ENCODE assay signal across 22 cellular contexts in genomic region chr10:43980313-43980712, GRCh38.
DNase-seq lines count a peak whose midpoint lies in the region; ATAC-seq, FAIRE-seq and TF ChIP-seq lines count a peak whose summit lies in the region.
"Had no signal": no experiment of that assay in that cellular context is flagged by ENCODE, and none has a peak within 500 bp of the region (broad histone marks: within the 10 kb centered on the region; RNA-seq: fewer than 3 reads in every experiment).

No MANE protein-coding gene starts in this region.

- TF ChIP-seq CTCF in GM23338 (conservative IDR thresholded peaks at IDR 0.05; ENCODE audit: low read depth in 2 of 2) (no peak), H1 (IDR thresholded peaks at IDR 0.05; ENCODE audit: control extremely low read depth in 1 of 3, insufficient read depth in 1 of 3, low read depth in 1 of 3, low read length in 3 of 3) (no peak), neutrophil (IDR thresholded peaks at IDR 0.05) (no peak), endodermal cell (conservative IDR thresholded peaks at IDR 0.05) (no peak)

- H3K27ac ChIP-seq in GM23338 (ENCODE audit: low read depth) = no peak overlapping the region
- H3K27ac ChIP-seq in H1 (ENCODE audit: low read depth, low read length) = no peak overlapping the region
- H3K27ac ChIP-seq in neutrophil = peak overlapping the region; percentile 93
- no peak overlapping the region for H3K27ac ChIP-seq in endodermal cell (ENCODE audit: low read depth, low read length)
- H3K27ac ChIP-seq: prostate gland, skin epidermis, thoracic aorta had no signal

- H3K23me2 ChIP-seq in H1 (ENCODE audit: low read depth, low read length) = no peaks in the 10 kb centered on the region

- H3K18ac ChIP-seq in H1 (ENCODE audit: extremely low read depth, low read length) = no peak overlapping the region

- no peak overlapping the region for H3K4ac ChIP-seq in H1 (replicated peaks; ENCODE audit: insufficient read length, low read depth, low read length)

- no peaks in the 10 kb centered on the region for H3K79me2 ChIP-seq in GM23338 (replicated peaks; ENCODE audit: insufficient read depth)
- no peaks in the 10 kb centered on the region for H3K79me2 ChIP-seq in H1 (ENCODE audit: control insufficient read depth in 1 of 2, insufficient read depth in 2 of 2, low read length in 2 of 2)

- H4K20me1 ChIP-seq in GM23338 (replicated peaks; ENCODE audit: insufficient read depth) = no peaks in the 10 kb centered on the region
- no peaks in the 10 kb centered on the region for H4K20me1 ChIP-seq in H1 (replicated peaks in 1 of 2; ENCODE audit: control insufficient read depth in 1 of 2, insufficient read depth in 2 of 2, low read length in 2 of 2)

- no peak overlapping the region for H2BK5ac ChIP-seq in H1 (ENCODE audit: low read depth, low read length)

- no peak overlapping the region for H3K23ac ChIP-seq in H1 (ENCODE audit: insufficient read length)

- no peak overlapping the region for H3K14ac ChIP-seq in H1 (ENCODE audit: insufficient read length)

- no peak for DNase-seq in activated CD4-positive, alpha-beta T cell treated with anti-CD3 and anti-CD28 coated beads, Interleukin-2, amount 10 ng/mL, durations not matched to agents 7 days and 5 days
- DNase-seq in activated CD4-positive, alpha-beta T cell treated with anti-CD3 and anti-CD28 coated beads, Interleukin-2, amount 50 U/mL, for 4 hours = no peak
- DNase-seq in GM23338 (ENCODE audit: low spot score) = no peak
- DNase-seq in H1 (ENCODE audit: low read depth in 1 of 2, low spot score in 2 of 2) = no peak
- DNase-seq in endodermal cell = no peak
- no peak for DNase-seq in frontal cortex (ENCODE audit: low spot score in 2 of 2)
- DNase-seq in COLO829 (ENCODE audit: low spot score) = no peak
- DNase-seq: activated CD4-positive, alpha-beta T cell treated with anti-CD3 and anti-CD28 coated beads for 36 hours; AML-193; COR-L47; effector CD4-positive, alpha-beta T cell; foreskin melanocyte; kidney glomerular epithelial cell; NCI-H187; NCI-H69; stimulated activated CD4-positive, alpha-beta T cell treated with anti-CD3 and anti-CD28 coated beads, Interleukin-1b, Interleukin-23, amount 100 ng/mL, for 48 hours; stimulated activated naive B cell treated with anti-CD40 and anti-IgM and Interleukin-4, amounts not matched to agents 10 μg/mL and 1 μg/mL and 100 μg/mL, for 72 hours had no signal

- H3K79me1 ChIP-seq in H1 (ENCODE audit: low read depth, low read length) = no peaks in the 10 kb centered on the region

- H3K9me3 ChIP-seq in H1 (ENCODE audit: insufficient read depth in 2 of 2, low read depth in 1 of 2, low read length in 1 of 2) (no peaks in the 10 kb centered on the region), neutrophil (no peaks in the 10 kb centered on the region), endodermal cell (ENCODE audit: control insufficient read depth, low read length) (no peaks in the 10 kb centered on the region)
- H3K9me3 ChIP-seq: prostate gland, thoracic aorta had no signal

- H3K36me3 Mint-ChIP-seq in activated CD4-positive, alpha-beta T cell treated with anti-CD3 and anti-CD28 coated beads, Interleukin-2, amount 10 ng/mL, durations not matched to agents 7 days and 5 days (ENCODE audit: low read depth) = no peaks in the 10 kb centered on the region
- no peaks in the 10 kb centered on the region for H3K36me3 Mint-ChIP-seq in GM23338 (ENCODE audit: low read depth)
- no peaks in the 10 kb centered on the region for H3K36me3 Mint-ChIP-seq in endodermal cell (ENCODE audit: low read depth)
- H3K36me3 Mint-ChIP-seq: stimulated activated naive B cell treated with anti-CD40 and anti-IgM and Interleukin-4, amounts not matched to agents 10 μg/mL and 1 μg/mL and 100 μg/mL, for 72 hours had no signal

- H3K4me3 Mint-ChIP-seq in activated CD4-positive, alpha-beta T cell treated with anti-CD3 and anti-CD28 coated beads, Interleukin-2, amount 10 ng/mL, durations not matched to agents 7 days and 5 days = no peak overlapping the region
- H3K4me3 Mint-ChIP-seq in GM23338 (no peak overlapping the region), endodermal cell (no peak overlapping the region)
- H3K4me3 Mint-ChIP-seq: activated CD4-positive, alpha-beta T cell treated with anti-CD3 and anti-CD28 coated beads for 36 hours; nephron; stimulated activated naive B cell treated with anti-CD40 and anti-IgM and Interleukin-4, amounts not matched to agents 10 μg/mL and 1 μg/mL and 100 μg/mL, for 72 hours had no signal

- H3K27me3 ChIP-seq in GM23338 (ENCODE audit: insufficient read depth) (no peaks in the 10 kb centered on the region), H1 (replicated peaks in 1 of 4; ENCODE audit: control insufficient read depth in 3 of 4, extremely low read depth in 1 of 4, insufficient read depth in 3 of 4, low read length in 3 of 4) (no peaks in the 10 kb centered on the region), neutrophil (no peaks in the 10 kb centered on the region), endodermal cell (ENCODE audit: control insufficient read depth, insufficient read depth, low read length, poor library complexity, severe bottlenecking) (no peaks in the 10 kb centered on the region)

- H2BK12ac ChIP-seq in H1 (ENCODE audit: low read depth, low read length) = no peak overlapping the region

- 88% methylated on average over 8 of the region's 8 CpGs; no CpG with 5 or more reads in 1 of the 2 experiments for WGBS in H1 (ENCODE audit: extremely low coverage in 1 of 2, insufficient coverage in 1 of 2, insufficient read length in 1 of 2, insufficient replicate concordance in 2 of 2, low coverage in 1 of 2, low lambda C conversion rate in 2 of 2, missing lambda C conversion rate in 1 of 2), 2 experiments
- 93 to 100% methylated on average over 4 to 8 of the region's 8 CpGs for WGBS in endodermal cell (ENCODE audit: insufficient coverage in 1 of 2, insufficient read length in 1 of 2), 2 experiments

- TF ChIP-seq POLR2A in H1 (IDR thresholded peaks at IDR 0.05; ENCODE audit: control extremely low read depth in 1 of 2, low read depth in 2 of 2, low read length in 2 of 2) = no peak

- H3K4me1 ChIP-seq in GM23338 (ENCODE audit: insufficient read depth) (no peaks in the 10 kb centered on the region), H1 (replicated peaks in 1 of 4; ENCODE audit: control insufficient read depth in 3 of 4, insufficient read depth in 4 of 4, low read length in 3 of 4) (no peaks in the 10 kb centered on the region), neutrophil (ENCODE audit: control insufficient read depth in 1 of 2, insufficient read depth in 1 of 2, low read depth in 1 of 2, low read length in 1 of 2) (peaks cover 63% of the 10 kb centered on the region in 2 experiments), endodermal cell (ENCODE audit: control insufficient read depth, insufficient read depth, low read length) (no peaks in the 10 kb centered on the region)
- H3K4me1 ChIP-seq: prostate gland had no signal

- no peak overlapping the region for H2BK20ac ChIP-seq in H1 (ENCODE audit: low read length)

- peaks cover 11% of the 10 kb centered on the region for H3K9me2 ChIP-seq in GM23338 (ENCODE audit: insufficient read depth)

- no peak overlapping the region for H4K5ac ChIP-seq in H1 (ENCODE audit: insufficient read length, low read depth, low read length)

- H2AK5ac ChIP-seq in H1 (ENCODE audit: low read depth, low read length) = no peak overlapping the region

- H3K4me2 ChIP-seq in GM23338 = no peak overlapping the region
- H3K4me2 ChIP-seq in H1 (ENCODE audit: insufficient read depth in 1 of 2, low read depth in 2 of 2, low read length in 2 of 2) = no peak overlapping the region

- no peak for TF ChIP-seq RAD21 in H1 (IDR thresholded peaks at IDR 0.05 in 1 of 2, conservative IDR thresholded peaks at IDR 0.05 in 1 of 2; ENCODE audit: low read depth in 2 of 2, low read length in 2 of 2)

- H3K9ac ChIP-seq in H1 (replicated peaks in 1 of 4; ENCODE audit: extremely low read depth in 1 of 4, low read depth in 3 of 4, low read length in 3 of 4) = no peak overlapping the region
- H3K9ac ChIP-seq in endodermal cell (ENCODE audit: extremely low read depth, low read length, poor library complexity, severe bottlenecking) = no peak overlapping the region

- no peak overlapping the region for H2BK15ac ChIP-seq in H1 (ENCODE audit: low read length)

- FAIRE-seq in H1 (lab: Jason Lieb, UNC) (no peak), frontal cortex (lab: Jason Lieb, UNC) (no peak)

- H3K9me3 Mint-ChIP-seq in activated CD4-positive, alpha-beta T cell treated with anti-CD3 and anti-CD28 coated beads, Interleukin-2, amount 10 ng/mL, durations not matched to agents 7 days and 5 days = peaks cover 7% of the 10 kb centered on the region
- H3K9me3 Mint-ChIP-seq in GM23338 = no peaks in the 10 kb centered on the region; the same call in 1 of the 3 replicates
- no peaks in the 10 kb centered on the region for H3K9me3 Mint-ChIP-seq in endodermal cell
- H3K9me3 Mint-ChIP-seq: nephron had no signal

- H2BK120ac ChIP-seq in H1 (replicated peaks; ENCODE audit: low read depth, low read length) = no peak overlapping the region

- peaks cover 2% of the 10 kb centered on the region for H3K27me3 Mint-ChIP-seq in activated CD4-positive, alpha-beta T cell treated with anti-CD3 and anti-CD28 coated beads, Interleukin-2, amount 10 ng/mL, durations not matched to agents 7 days and 5 days
- H3K27me3 Mint-ChIP-seq in GM23338 (ENCODE audit: insufficient read depth, low read depth, poor library complexity) = no peaks in the 10 kb centered on the region
- H3K27me3 Mint-ChIP-seq in endodermal cell (ENCODE audit: insufficient read depth) = no peaks in the 10 kb centered on the region
- H3K27me3 Mint-ChIP-seq: activated CD4-positive, alpha-beta T cell treated with anti-CD3 and anti-CD28 coated beads for 36 hours; stimulated activated naive B cell treated with anti-CD40 and anti-IgM and Interleukin-4, amounts not matched to agents 10 μg/mL and 1 μg/mL and 100 μg/mL, for 72 hours had no signal

- POLR2A ChIA-PET in activated CD4-positive, alpha-beta T cell treated with anti-CD3 and anti-CD28 coated beads, Interleukin-2, amount 10 ng/mL, durations not matched to agents 7 days and 5 days (lab: Charles Lee) = no interaction called here
- POLR2A ChIA-PET in H1 (lab: Charles Lee; ENCODE audit: partially characterized antibody) = no interaction called here

- TF ChIP-seq EP300 in H1 (IDR thresholded peaks at IDR 0.05; ENCODE audit: borderline replicate concordance in 1 of 2, low read depth in 2 of 2, low read length in 2 of 2) = no peak

- H3K4me1 Mint-ChIP-seq in activated CD4-positive, alpha-beta T cell treated with anti-CD3 and anti-CD28 coated beads, Interleukin-2, amount 10 ng/mL, durations not matched to agents 7 days and 5 days = peaks cover 22% of the 10 kb centered on the region
- H3K4me1 Mint-ChIP-seq in GM23338 = no peaks in the 10 kb centered on the region
- no peaks in the 10 kb centered on the region for H3K4me1 Mint-ChIP-seq in endodermal cell
- H3K4me1 Mint-ChIP-seq: stimulated activated naive B cell treated with anti-CD40 and anti-IgM and Interleukin-4, amounts not matched to agents 10 μg/mL and 1 μg/mL and 100 μg/mL, for 72 hours had no signal

- CTCF ChIA-PET in activated CD4-positive, alpha-beta T cell treated with anti-CD3 and anti-CD28 coated beads, Interleukin-2, amount 10 ng/mL, durations not matched to agents 7 days and 5 days (lab: Charles Lee) = no interaction called here
- CTCF ChIA-PET in H1 (lab: Charles Lee; ENCODE audit: partially characterized antibody) = no interaction called here

- H3K27ac Mint-ChIP-seq in activated CD4-positive, alpha-beta T cell treated with anti-CD3 and anti-CD28 coated beads, Interleukin-2, amount 10 ng/mL, durations not matched to agents 7 days and 5 days = peak overlapping the region; percentile 68
- no peak overlapping the region for H3K27ac Mint-ChIP-seq in GM23338
- H3K27ac Mint-ChIP-seq in endodermal cell = no peak overlapping the region
- H3K27ac Mint-ChIP-seq: activated CD4-positive, alpha-beta T cell treated with anti-CD3 and anti-CD28 coated beads for 36 hours; nephron; stimulated activated naive B cell treated with anti-CD40 and anti-IgM and Interleukin-4, amounts not matched to agents 10 μg/mL and 1 μg/mL and 100 μg/mL, for 72 hours had no signal

- H2AFZ ChIP-seq in GM23338 (0 out of 2 replicates have a peak overlapping the region, but pooled peaks have one; percentile 7), H1 (ENCODE audit: low read length) (peak overlapping the region; percentile 76; the same call in 1 of the 2 replicates)

- H3K36me3 ChIP-seq in GM23338 (ENCODE audit: insufficient read depth) = no peaks in the 10 kb centered on the region
- no peaks in the 10 kb centered on the region for H3K36me3 ChIP-seq in H1 (ENCODE audit: control insufficient read depth in 2 of 4, insufficient read depth in 4 of 4, low read length in 3 of 4)
- H3K36me3 ChIP-seq in neutrophil = no peaks in the 10 kb centered on the region
- no peaks in the 10 kb centered on the region for H3K36me3 ChIP-seq in endodermal cell (ENCODE audit: control insufficient read depth, insufficient read depth, low read length)
- H3K36me3 ChIP-seq: prostate gland, thoracic aorta had no signal

- H4K91ac ChIP-seq in H1 (replicated peaks; ENCODE audit: insufficient read length, low read length) = no peak overlapping the region

- H3K4me3 ChIP-seq in GM23338 (no peak overlapping the region), H1 (ENCODE audit: extremely low read depth in 1 of 4, insufficient read depth in 2 of 4, low read depth in 3 of 4, low read length in 4 of 4) (no peak overlapping the region), neutrophil (ENCODE audit: low read depth in 1 of 2, low read length in 1 of 2) (no peak overlapping the region), endodermal cell (ENCODE audit: low read length) (no peak overlapping the region)
- H3K4me3 ChIP-seq: prostate gland, skin epidermis, thoracic aorta had no signal

- no peak overlapping the region for H4K8ac ChIP-seq in H1 (ENCODE audit: extremely low read depth, insufficient read depth, low read length)

- no peak for ATAC-seq in GM23338
- ATAC-seq: activated CD4-positive, alpha-beta T cell treated with anti-CD3 and anti-CD28 coated beads for 36 hours; stimulated activated naive B cell treated with anti-CD40 and anti-IgM and Interleukin-4, amounts not matched to agents 10 μg/mL and 1 μg/mL and 100 μg/mL, for 72 hours had no signal

- no peaks in the 10 kb centered on the region for H3F3A ChIP-seq in GM23338 (replicated peaks; ENCODE audit: low read depth)

- H3K56ac ChIP-seq in H1 (replicated peaks; ENCODE audit: insufficient read length, low read depth, low read length) = no peak overlapping the region
